11 cellular contexts compared by ENCODE assay signal in the genomic region with DNA sequence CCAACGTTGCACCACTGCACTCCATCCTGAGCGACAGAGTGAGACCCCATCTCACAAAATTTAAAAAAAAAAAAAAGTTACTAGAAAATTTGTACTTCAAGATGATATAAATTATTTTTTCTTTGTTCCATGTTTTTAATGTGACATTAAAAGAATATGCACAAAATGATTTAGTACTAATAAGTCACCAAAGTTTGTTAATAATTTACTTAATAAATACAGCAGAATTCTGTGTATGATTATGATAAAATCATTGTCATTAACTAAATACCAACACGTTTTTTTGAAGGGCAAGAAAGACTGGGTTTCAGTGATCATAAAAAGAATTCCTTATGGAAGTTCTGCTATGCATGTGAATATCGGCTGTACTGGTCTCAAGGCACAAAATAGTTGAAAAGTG.
"Had no signal": no experiment of that assay in that cellular context is flagged by ENCODE, and none has a peak within 500 bp of the region (broad histone marks: within the 10 kb centered on the region; RNA-seq: fewer than 3 reads in every experiment).

No MANE protein-coding gene starts in this region.

- FAIRE-seq: H1, H54 had no signal

- H3K4me3 ChIP-seq: GM23248, GM23338, HAP-1 had no signal

- H3K27ac ChIP-seq: GM23248 had no signal

- H3K4me2 ChIP-seq: GM23338 had no signal

- H3K4me3 Mint-ChIP-seq: GM23338, H9, HFFc6 had no signal

- H3K9me3 ChIP-seq: HAP-1 had no signal

- H3K27ac Mint-ChIP-seq: GM23338, H9, HFFc6 had no signal

- H3K9me3 Mint-ChIP-seq: GM23338, H9, HFFc6 had no signal

- H3K4me1 Mint-ChIP-seq: GM23338 had no signal

- H3K9ac ChIP-seq: GM23248 had no signal

- ATAC-seq: GM23338, HCT116 had no signal

- DNase-seq: GM23248, GOT3, H7, H9, HCEC 1CT, HFFc6 had no signal

- H2AFZ ChIP-seq: GM23248, GM23338 had no signal
